In the genomic region with DNA sequence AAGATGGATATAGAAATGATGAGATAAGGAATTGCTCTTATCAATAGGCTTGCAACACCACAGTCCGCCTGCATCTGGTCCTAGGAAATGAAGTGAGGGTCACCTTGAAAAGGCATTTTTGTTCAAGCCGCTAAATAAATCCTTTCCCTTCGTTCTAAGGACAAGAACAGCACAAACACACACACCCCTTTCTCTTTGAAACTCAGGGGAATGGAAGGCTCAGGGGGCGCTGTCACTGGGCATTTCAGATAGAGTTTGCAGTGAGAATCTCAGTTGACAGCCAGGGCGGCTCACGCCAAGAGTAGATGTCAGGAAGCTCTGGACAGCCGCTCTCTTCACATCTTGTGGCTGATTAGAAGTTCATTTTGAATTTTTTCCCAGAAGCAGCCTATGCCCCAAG, we compare ENCODE assay signal across 26 cellular contexts. TPM values are rescaled to one million over a fixed set of nuclear protein-coding genes. Genes with fewer than 3 reads are reported as not detected.
DNase-seq lines count a peak whose midpoint lies in the region; ATAC-seq and TF ChIP-seq lines count a peak whose summit lies in the region.
"Had no signal": no experiment of that assay in that cellular context is flagged by ENCODE, and none has a peak within 500 bp of the region (broad histone marks: within the 10 kb centered on the region; RNA-seq: fewer than 3 reads in every experiment).

No MANE protein-coding gene starts in this region.

- no peaks in the 10 kb centered on the region for H3K4me1 Mint-ChIP-seq in activated T-helper 1 cell treated with anti-CD3 and anti-CD28 coated beads, Interleukin-12 subunit alpha, Interleukin-12 subunit beta, Interleukin-2, Interleukin-4 antibody, amounts not matched to agents 30 ng/mL and 10 ng/mL and 1 ng/mL, durations not matched to agents 14 hours and 24 hours and 36 hours (ENCODE audit: low read depth)
- H3K4me1 Mint-ChIP-seq: activated naive CD8-positive, alpha-beta T cell treated with anti-CD3 and anti-CD28 coated beads for 36 hours had no signal

- ATAC-seq in GM18858 (IDR thresholded peaks at IDR 0.05; ENCODE audit: unreplicated experiment) = no peak
- ATAC-seq: activated CD8-positive, alpha-beta T cell treated with anti-CD3 and anti-CD28 coated beads, Interleukin-2, amount 10 ng/mL, durations not matched to agents 7 days and 5 days; GM12878; psoas muscle had no signal

- H3K27me3 ChIP-seq in spleen (replicated peaks in 1 of 7) = no peaks in the 10 kb centered on the region
- H3K27me3 ChIP-seq: suprapubic skin, uterus had no signal

- H3K9me3 Mint-ChIP-seq in activated T-helper 1 cell treated with anti-CD3 and anti-CD28 coated beads, Interleukin-12 subunit alpha, Interleukin-12 subunit beta, Interleukin-2, Interleukin-4 antibody, amounts not matched to agents 30 ng/mL and 10 ng/mL and 1 ng/mL, durations not matched to agents 14 hours and 24 hours and 36 hours = no peaks in the 10 kb centered on the region
- H3K9me3 Mint-ChIP-seq: activated naive CD8-positive, alpha-beta T cell treated with anti-CD3 and anti-CD28 coated beads for 36 hours had no signal

- peak; percentile 4 for DNase-seq in NCI-H1694 treated with DMSO at 0.1 percent for 48 hours (lab: John Stamatoyannopoulos, UW)
- no peak for DNase-seq in NCI-H1694 (lab: John Stamatoyannopoulos, UW)
- peak; percentile 29 for DNase-seq in iPS-NIHi11 (ENCODE audit: low spot score)
- peak in 7 of 10 donors; percentile 19 to 88 (median 45) for DNase-seq in posterior cingulate gyrus
- DNase-seq in spleen = no peak
- DNase-seq in activated T-helper 1 cell treated with anti-CD3 and anti-CD28 coated beads, Interleukin-12 subunit alpha, Interleukin-12 subunit beta, Interleukin-2, Interleukin-4 antibody, amounts not matched to agents 30 ng/mL and 10 ng/mL and 1 ng/mL, durations not matched to agents 14 hours and 24 hours and 36 hours (ENCODE audit: low spot score) = no peak
- DNase-seq: 8988T; activated CD8-positive, alpha-beta T cell treated with anti-CD3 and anti-CD28 coated beads, Interleukin-2, amount 10 ng/mL, durations not matched to agents 7 days and 5 days; activated effector memory CD4-positive, alpha-beta T cell treated with anti-CD3 and anti-CD28 coated beads, Interleukin-2, amount 50 U/mL, for 16 hours; activated naive CD8-positive, alpha-beta T cell treated with anti-CD3 and anti-CD28 coated beads for 36 hours; CD4-positive, CD25-positive, alpha-beta regulatory T cell; effector CD4-positive, alpha-beta T cell; GOT3; Karpas-422; NCI-H187 treated with DMSO at 0.1 percent for 48 hours; NCI-H82; psoas muscle; stimulated activated naive CD4-positive, alpha-beta T cell; T-helper 2 cell; uterus had no signal

- H3K27ac ChIP-seq in VCaP (peak overlapping the region; percentile 49; the same call in 1 of the 2 replicates), spleen (no peak overlapping the region)
- H3K27ac ChIP-seq: epithelial cell of prostate, HL-60, psoas muscle, suprapubic skin, uterus had no signal

- H3K9me3 ChIP-seq in spleen = peaks cover 0 to 18% (median 14%) of the 10 kb centered on the region in 8 donors
- H3K9me3 ChIP-seq: psoas muscle, suprapubic skin, uterus had no signal

- 81 to 94% (median 87%) methylated on average over 7 of the region's 7 CpGs for WGBS in spleen, 5 donors

- no peaks in the 10 kb centered on the region for H3K36me3 Mint-ChIP-seq in activated T-helper 1 cell treated with anti-CD3 and anti-CD28 coated beads, Interleukin-12 subunit alpha, Interleukin-12 subunit beta, Interleukin-2, Interleukin-4 antibody, amounts not matched to agents 30 ng/mL and 10 ng/mL and 1 ng/mL, durations not matched to agents 14 hours and 24 hours and 36 hours (ENCODE audit: low read depth)

- no peak for TF ChIP-seq POLR2A in spleen (IDR thresholded peaks at IDR 0.05)

- no peak overlapping the region for H3K4me3 Mint-ChIP-seq in activated T-helper 1 cell treated with anti-CD3 and anti-CD28 coated beads, Interleukin-12 subunit alpha, Interleukin-12 subunit beta, Interleukin-2, Interleukin-4 antibody, amounts not matched to agents 30 ng/mL and 10 ng/mL and 1 ng/mL, durations not matched to agents 14 hours and 24 hours and 36 hours
- H3K4me3 Mint-ChIP-seq: activated CD8-positive, alpha-beta T cell treated with anti-CD3 and anti-CD28 coated beads, Interleukin-2, amount 10 ng/mL, durations not matched to agents 7 days and 5 days; activated naive CD8-positive, alpha-beta T cell treated with anti-CD3 and anti-CD28 coated beads for 36 hours; CD4-positive, CD25-positive, alpha-beta regulatory T cell had no signal

- H3K36me3 ChIP-seq in spleen = peaks cover 0 to 34% (median 0%) of the 10 kb centered on the region in 6 donors
- H3K36me3 ChIP-seq: suprapubic skin, uterus had no signal

- intact Hi-C loops in posterior cingulate gyrus (cut with DNase I) = no loop called here
- intact Hi-C loops in spleen (cut with DNase I; ENCODE audit: low total_unique reads) = no loop called here
- intact Hi-C loops in activated T-helper 1 cell treated with anti-CD3 and anti-CD28 coated beads, Interleukin-12 subunit alpha, Interleukin-12 subunit beta, Interleukin-2, Interleukin-4 antibody, amounts not matched to agents 30 ng/mL and 10 ng/mL and 1 ng/mL, durations not matched to agents 14 hours and 24 hours and 36 hours (cut with micrococcal nuclease) = no loop called here

- TF ChIP-seq CTCF in VCaP (conservative IDR thresholded peaks at IDR 0.05) = no peak
- TF ChIP-seq CTCF in spleen (IDR thresholded peaks at IDR 0.05 in 8 of 11, conservative IDR thresholded peaks at IDR 0.05 in 3 of 11) = no peak

- no peaks in the 10 kb centered on the region for H3K4me1 ChIP-seq in spleen
- H3K4me1 ChIP-seq: psoas muscle, suprapubic skin, uterus had no signal

- H3K27me3 Mint-ChIP-seq in activated T-helper 1 cell treated with anti-CD3 and anti-CD28 coated beads, Interleukin-12 subunit alpha, Interleukin-12 subunit beta, Interleukin-2, Interleukin-4 antibody, amounts not matched to agents 30 ng/mL and 10 ng/mL and 1 ng/mL, durations not matched to agents 14 hours and 24 hours and 36 hours (ENCODE audit: insufficient read depth) = peaks cover 3% of the 10 kb centered on the region
- H3K27me3 Mint-ChIP-seq: activated naive CD8-positive, alpha-beta T cell treated with anti-CD3 and anti-CD28 coated beads for 36 hours; CD4-positive, CD25-positive, alpha-beta regulatory T cell had no signal

- no peak overlapping the region for H3K4me3 ChIP-seq in spleen
- H3K4me3 ChIP-seq: GM12878, psoas muscle, suprapubic skin, uterus had no signal

- no peak overlapping the region for H3K27ac Mint-ChIP-seq in activated T-helper 1 cell treated with anti-CD3 and anti-CD28 coated beads, Interleukin-12 subunit alpha, Interleukin-12 subunit beta, Interleukin-2, Interleukin-4 antibody, amounts not matched to agents 30 ng/mL and 10 ng/mL and 1 ng/mL, durations not matched to agents 14 hours and 24 hours and 36 hours
- H3K27ac Mint-ChIP-seq: activated CD8-positive, alpha-beta T cell treated with anti-CD3 and anti-CD28 coated beads, Interleukin-2, amount 10 ng/mL, durations not matched to agents 7 days and 5 days; activated naive CD8-positive, alpha-beta T cell treated with anti-CD3 and anti-CD28 coated beads for 36 hours had no signal

RNA-seq across cellular contexts. Expression of a gene that starts 39.7 kb away (rescaled TPM):
- 10 to 100 TPM in 2 of 7 donors, 1 to 10 TPM in 5; 6.2 to 13.5 (median 9.0) TPM for total RNA-seq in spleen
- polyA plus RNA-seq in spleen = 1 to 10 TPM; 3.9 to 6.2 (median 5.1) TPM
- total RNA-seq in activated T-helper 1 cell treated with anti-CD3 and anti-CD28 coated beads, Interleukin-12 subunit alpha, Interleukin-12 subunit beta, Interleukin-2, Interleukin-4 antibody, amounts not matched to agents 30 ng/mL and 10 ng/mL and 1 ng/mL, durations not matched to agents 14 hours and 24 hours and 36 hours = 7.3 and 7.7 TPM in 2 replicates

Comparison
In these comparisons a context has a peak if more than half of its experiments do, and no peak if none do; other contexts are left out.
1. DNase-seq: peak in NCI-H1694 treated with DMSO at 0.1 percent for 48 hours (single experiment), iPS-NIHi11 (single experiment) and posterior cingulate gyrus (7 of 10); none in NCI-H1694 (single experiment), spleen (single experiment) and activated T-helper 1 cell treated with anti-CD3 and anti-CD28 coated beads, Interleukin-12 subunit alpha, Interleukin-12 subunit beta, Interleukin-2, Interleukin-4 antibody, amounts not matched to agents 30 ng/mL and 10 ng/mL and 1 ng/mL, durations not matched to agents 14 hours and 24 hours and 36 hours (single experiment).